Comparison of ENCODE assay signal across 18 cellular contexts in genomic region chr3:161540594-161540993, GRCh38. TPM values are rescaled to one million over a fixed set of nuclear protein-coding genes. Genes with fewer than 3 reads are reported as not detected.
DNase-seq lines count a peak whose midpoint lies in the region; ATAC-seq and TF ChIP-seq lines count a peak whose summit lies in the region.
"Had no signal": no experiment of that assay in that cellular context is flagged by ENCODE, and none has a peak within 500 bp of the region (broad histone marks: within the 10 kb centered on the region; RNA-seq: fewer than 3 reads in every experiment).

No MANE protein-coding gene starts in this region.

- H3K4me1 ChIP-seq in upper lobe of left lung = no peaks in the 10 kb centered on the region

- DNase-seq in LHCN-M2 (ENCODE audit: low read depth) (peak; percentile 5), upper lobe of left lung (no peak), progenitor cell of endocrine pancreas (ENCODE audit: low spot score, unreplicated experiment) (no peak), UCSD-AML1 (lab: John Stamatoyannopoulos, UW; ENCODE audit: unreplicated experiment) (no peak)
- no peak for DNase-seq in activated CD4-positive, alpha-beta T cell treated with anti-CD3 and anti-CD28 coated beads, Interleukin-2, amount 50 U/mL, for 1 hour
- DNase-seq: DMS153; glutamatergic neuron; H9; left cardiac atrium; naive thymus-derived CD4-positive, alpha-beta T cell; NCI-H2171 treated with DMSO at 0.1 percent for 48 hours; stimulated activated CD4-positive, alpha-beta T cell treated with anti-CD3 and anti-CD28 coated beads, Interleukin-4, amount 100 ng/mL, for 24 hours; SW 1271 had no signal

- no peaks in the 10 kb centered on the region for H3K4me1 Mint-ChIP-seq in progenitor cell of endocrine pancreas (ENCODE audit: low read depth)
- H3K4me1 Mint-ChIP-seq: H9; naive thymus-derived CD4-positive, alpha-beta T cell; stimulated activated memory B cell treated with anti-CD40 and anti-IgM and Interleukin-4, amounts not matched to agents 10 μg/mL and 1 μg/mL and 100 μg/mL, for 72 hours had no signal

- no peak overlapping the region for H3K4me3 ChIP-seq in upper lobe of left lung

- no peaks in the 10 kb centered on the region for H3K27me3 ChIP-seq in upper lobe of left lung

- H3K4me3 Mint-ChIP-seq in progenitor cell of endocrine pancreas (ENCODE audit: low read depth) = no peak overlapping the region
- H3K4me3 Mint-ChIP-seq: H9; naive thymus-derived CD4-positive, alpha-beta T cell; stimulated activated memory B cell treated with anti-CD40 and anti-IgM and Interleukin-4, amounts not matched to agents 10 μg/mL and 1 μg/mL and 100 μg/mL, for 72 hours had no signal

- no peaks in the 10 kb centered on the region for H3K36me3 Mint-ChIP-seq in progenitor cell of endocrine pancreas (ENCODE audit: insufficient read depth)
- H3K36me3 Mint-ChIP-seq: naive thymus-derived CD4-positive, alpha-beta T cell; stimulated activated memory B cell treated with anti-CD40 and anti-IgM and Interleukin-4, amounts not matched to agents 10 μg/mL and 1 μg/mL and 100 μg/mL, for 72 hours had no signal

- no peak for TF ChIP-seq CTCF in upper lobe of left lung (IDR thresholded peaks at IDR 0.05)
- TF ChIP-seq CTCF in progenitor cell of endocrine pancreas (IDR thresholded peaks at IDR 0.05; ENCODE audit: unreplicated experiment) = no peak

- no peak overlapping the region for H3K27ac ChIP-seq in upper lobe of left lung
- H3K27ac ChIP-seq: epithelial cell of prostate had no signal

- no peak overlapping the region for H3K27ac Mint-ChIP-seq in progenitor cell of endocrine pancreas
- H3K27ac Mint-ChIP-seq: H9; naive thymus-derived CD4-positive, alpha-beta T cell; stimulated activated memory B cell treated with anti-CD40 and anti-IgM and Interleukin-4, amounts not matched to agents 10 μg/mL and 1 μg/mL and 100 μg/mL, for 72 hours had no signal

- peaks cover 3% of the 10 kb centered on the region for H3K9me3 Mint-ChIP-seq in progenitor cell of endocrine pancreas (ENCODE audit: low read depth)

- TF ChIP-seq POLR2A in upper lobe of left lung (IDR thresholded peaks at IDR 0.05) = no peak

- H3K36me3 ChIP-seq in upper lobe of left lung = no peaks in the 10 kb centered on the region

- H3K27me3 Mint-ChIP-seq in progenitor cell of endocrine pancreas = no peaks in the 10 kb centered on the region
- H3K27me3 Mint-ChIP-seq: naive thymus-derived CD4-positive, alpha-beta T cell; stimulated activated memory B cell treated with anti-CD40 and anti-IgM and Interleukin-4, amounts not matched to agents 10 μg/mL and 1 μg/mL and 100 μg/mL, for 72 hours had no signal

- no peak for TF ChIP-seq EP300 in upper lobe of left lung (IDR thresholded peaks at IDR 0.05)

- H3K9me3 ChIP-seq in upper lobe of left lung = no peaks in the 10 kb centered on the region

- peak; percentile 80 for ATAC-seq in GM18517 (IDR thresholded peaks at IDR 0.05; ENCODE audit: unreplicated experiment)
- ATAC-seq in GM19467 (IDR thresholded peaks at IDR 0.05; ENCODE audit: unreplicated experiment) = peak; percentile 70
- ATAC-seq in HG02885 (IDR thresholded peaks at IDR 0.05; ENCODE audit: poor library complexity, unreplicated experiment) = peak; percentile 79
- no peak for ATAC-seq in upper lobe of left lung (ENCODE audit: low FRiP score in 2 of 2)
- ATAC-seq: left cardiac atrium; naive thymus-derived CD4-positive, alpha-beta T cell; stimulated activated memory B cell treated with anti-CD40 and anti-IgM and Interleukin-4, amounts not matched to agents 10 μg/mL and 1 μg/mL and 100 μg/mL, for 72 hours had no signal

- WGBS in upper lobe of left lung, 2 donors = 65 to 86% methylated on average over 1 of the region's 1 CpG

RNA-seq across cellular contexts. Expression of gene OTOL1, which starts 44.0 kb away (rescaled TPM):
- total RNA-seq in LHCN-M2 (2014; rRNA removed) = not detected in 2 replicates
- not detected for polyA plus RNA-seq in LHCN-M2 (2012)
- total RNA-seq in upper lobe of left lung = not detected
- not detected in 2 replicates for total RNA-seq in progenitor cell of endocrine pancreas
- total RNA-seq: H9; left cardiac atrium; naive thymus-derived CD4-positive, alpha-beta T cell had no signal
- polyA plus RNA-seq: naive thymus-derived CD4-positive, alpha-beta T cell had no signal

Comparison
In these comparisons a context has a peak if more than half of its experiments do, and no peak if none do; other contexts are left out.
1. ATAC-seq: peak in GM18517 (single experiment), GM19467 (single experiment) and HG02885 (single experiment); none in upper lobe of left lung (0 of 2).